Comparison of ENCODE assay signal across 18 cellular contexts in genomic region chr1:213179784-213180183, GRCh38.
"Had no signal": no experiment of that assay in that cellular context is flagged by ENCODE, and none has a peak within 500 bp of the region (broad histone marks: within the 10 kb centered on the region; RNA-seq: fewer than 3 reads in every experiment).

No MANE protein-coding gene starts in this region.

- H3K4me1 ChIP-seq: ascending aorta had no signal

- H3K27ac ChIP-seq: ascending aorta, SK-N-MC had no signal

- H3K4me3 ChIP-seq: ascending aorta, SK-N-MC had no signal

- H3K27me3 ChIP-seq: ascending aorta had no signal

- DNase-seq: activated CD4-positive, alpha-beta T cell treated with anti-CD3 and anti-CD28 coated beads for 4 hours; activated CD8-positive, alpha-beta memory T cell treated with anti-CD3 and anti-CD28 coated beads, Interleukin-2, amount 10 ng/mL, durations not matched to agents 7 days and 5 days; activated CD8-positive, alpha-beta T cell treated with anti-CD3 and anti-CD28 coated beads for 36 hours; activated effector memory CD4-positive, alpha-beta T cell treated with Interleukin-2 at 50 U/mL for 16 hours; activated naive CD4-positive, alpha-beta T cell; activated T-cell treated with anti-CD3 and anti-CD28 coated beads, Interleukin-2, amount 50 U/mL, for 24 hours; NCI-H1105 treated with DMSO at 0.1 percent for 48 hours; NCI-H1436 treated with DMSO at 0.1 percent for 48 hours; NCI-H1930; NCI-H345; NCI-H510A; NCI-H526 treated with DMSO at 0.1 percent for 48 hours; SIG-M5; T-cell; T-helper 2 cell; T1000 had no signal
